In the genomic region with DNA sequence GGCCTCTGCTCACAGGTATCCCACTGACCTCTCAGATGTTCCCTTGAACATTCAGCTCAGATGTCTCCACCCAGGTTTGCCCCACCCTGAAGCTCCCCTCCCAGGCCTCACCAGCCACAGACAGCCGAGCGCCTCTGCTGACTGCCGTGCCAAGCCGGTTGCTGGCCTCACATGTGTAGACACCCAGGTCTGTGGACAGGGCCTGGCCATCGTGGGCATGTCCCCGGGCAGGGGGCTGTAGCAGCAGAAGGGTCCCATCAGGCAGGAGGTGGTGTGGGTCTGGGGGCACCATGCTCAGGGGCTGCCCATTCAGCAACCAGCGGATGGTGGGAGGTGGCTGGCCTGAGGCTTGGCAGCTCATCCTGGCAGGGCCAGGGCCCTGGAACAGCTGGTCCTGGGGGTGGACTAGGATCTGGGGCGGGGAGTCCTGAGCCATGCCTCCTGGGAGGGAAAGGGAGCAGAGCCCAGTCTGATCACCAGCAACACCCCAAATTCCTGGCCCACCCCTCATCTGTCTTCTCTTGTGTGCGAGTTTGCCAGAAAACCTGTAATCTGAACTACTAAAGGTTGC, we compare ENCODE assay signal across 2 cellular contexts.
TF ChIP-seq lines count a peak whose summit lies in the region.

No MANE protein-coding gene starts in this region.

TF ChIP-seq in HepG2, 621 proteins besides CTCF, POLR2A, EP300 and RAD21:
- no peak for TF ChIP-seq AKAP8 (CRISPR knock-in tag; IDR thresholded peaks at IDR 0.05)
- no peak for TF ChIP-seq ZNF232 (CRISPR knock-in tag; IDR thresholded peaks at IDR 0.05; ENCODE audit: borderline replicate concordance)
- no peak for TF ChIP-seq ZNF619 (CRISPR knock-in tag; IDR thresholded peaks at IDR 0.05)
- TF ChIP-seq, protein P1, sequence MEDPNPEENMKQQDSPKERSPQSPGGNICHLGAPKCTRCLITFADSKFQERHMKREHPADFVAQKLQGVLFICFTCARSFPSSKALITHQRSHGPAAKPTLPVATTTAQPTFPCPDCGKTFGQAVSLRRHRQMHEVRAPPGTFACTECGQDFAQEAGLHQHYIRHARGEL (CRISPR knock-in tag; IDR thresholded peaks at IDR 0.05), result no peak
- no peak for TF ChIP-seq DNMT3B (CRISPR knock-in tag; conservative IDR thresholded peaks at IDR 0.05)

TF ChIP-seq in WTC11, 78 proteins besides CTCF, POLR2A, EP300 and RAD21:
- TF ChIP-seq, protein P2, sequence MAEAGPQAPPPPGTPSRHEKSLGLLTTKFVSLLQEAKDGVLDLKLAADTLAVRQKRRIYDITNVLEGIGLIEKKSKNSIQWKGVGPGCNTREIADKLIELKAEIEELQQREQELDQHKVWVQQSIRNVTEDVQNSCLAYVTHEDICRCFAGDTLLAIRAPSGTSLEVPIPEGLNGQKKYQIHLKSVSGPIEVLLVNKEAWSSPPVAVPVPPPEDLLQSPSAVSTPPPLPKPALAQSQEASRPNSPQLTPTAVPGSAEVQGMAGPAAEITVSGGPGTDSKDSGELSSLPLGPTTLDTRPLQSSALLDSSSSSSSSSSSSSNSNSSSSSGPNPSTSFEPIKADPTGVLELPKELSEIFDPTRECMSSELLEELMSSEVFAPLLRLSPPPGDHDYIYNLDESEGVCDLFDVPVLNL (CRISPR knock-in tag; IDR thresholded peaks at IDR 0.05; ENCODE audit: borderline replicate concordance, low read depth), result no peak
- TF ChIP-seq, protein P3, sequence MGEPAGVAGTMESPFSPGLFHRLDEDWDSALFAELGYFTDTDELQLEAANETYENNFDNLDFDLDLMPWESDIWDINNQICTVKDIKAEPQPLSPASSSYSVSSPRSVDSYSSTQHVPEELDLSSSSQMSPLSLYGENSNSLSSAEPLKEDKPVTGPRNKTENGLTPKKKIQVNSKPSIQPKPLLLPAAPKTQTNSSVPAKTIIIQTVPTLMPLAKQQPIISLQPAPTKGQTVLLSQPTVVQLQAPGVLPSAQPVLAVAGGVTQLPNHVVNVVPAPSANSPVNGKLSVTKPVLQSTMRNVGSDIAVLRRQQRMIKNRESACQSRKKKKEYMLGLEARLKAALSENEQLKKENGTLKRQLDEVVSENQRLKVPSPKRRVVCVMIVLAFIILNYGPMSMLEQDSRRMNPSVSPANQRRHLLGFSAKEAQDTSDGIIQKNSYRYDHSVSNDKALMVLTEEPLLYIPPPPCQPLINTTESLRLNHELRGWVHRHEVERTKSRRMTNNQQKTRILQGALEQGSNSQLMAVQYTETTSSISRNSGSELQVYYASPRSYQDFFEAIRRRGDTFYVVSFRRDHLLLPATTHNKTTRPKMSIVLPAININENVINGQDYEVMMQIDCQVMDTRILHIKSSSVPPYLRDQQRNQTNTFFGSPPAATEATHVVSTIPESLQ (CRISPR knock-in tag; IDR thresholded peaks at IDR 0.05), result no peak
- TF ChIP-seq, protein P4, sequence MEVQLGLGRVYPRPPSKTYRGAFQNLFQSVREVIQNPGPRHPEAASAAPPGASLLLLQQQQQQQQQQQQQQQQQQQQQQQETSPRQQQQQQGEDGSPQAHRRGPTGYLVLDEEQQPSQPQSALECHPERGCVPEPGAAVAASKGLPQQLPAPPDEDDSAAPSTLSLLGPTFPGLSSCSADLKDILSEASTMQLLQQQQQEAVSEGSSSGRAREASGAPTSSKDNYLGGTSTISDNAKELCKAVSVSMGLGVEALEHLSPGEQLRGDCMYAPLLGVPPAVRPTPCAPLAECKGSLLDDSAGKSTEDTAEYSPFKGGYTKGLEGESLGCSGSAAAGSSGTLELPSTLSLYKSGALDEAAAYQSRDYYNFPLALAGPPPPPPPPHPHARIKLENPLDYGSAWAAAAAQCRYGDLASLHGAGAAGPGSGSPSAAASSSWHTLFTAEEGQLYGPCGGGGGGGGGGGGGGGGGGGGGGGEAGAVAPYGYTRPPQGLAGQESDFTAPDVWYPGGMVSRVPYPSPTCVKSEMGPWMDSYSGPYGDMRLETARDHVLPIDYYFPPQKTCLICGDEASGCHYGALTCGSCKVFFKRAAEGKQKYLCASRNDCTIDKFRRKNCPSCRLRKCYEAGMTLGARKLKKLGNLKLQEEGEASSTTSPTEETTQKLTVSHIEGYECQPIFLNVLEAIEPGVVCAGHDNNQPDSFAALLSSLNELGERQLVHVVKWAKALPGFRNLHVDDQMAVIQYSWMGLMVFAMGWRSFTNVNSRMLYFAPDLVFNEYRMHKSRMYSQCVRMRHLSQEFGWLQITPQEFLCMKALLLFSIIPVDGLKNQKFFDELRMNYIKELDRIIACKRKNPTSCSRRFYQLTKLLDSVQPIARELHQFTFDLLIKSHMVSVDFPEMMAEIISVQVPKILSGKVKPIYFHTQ (CRISPR knock-in tag; IDR thresholded peaks at IDR 0.05), result no peak
- TF ChIP-seq, protein P5, sequence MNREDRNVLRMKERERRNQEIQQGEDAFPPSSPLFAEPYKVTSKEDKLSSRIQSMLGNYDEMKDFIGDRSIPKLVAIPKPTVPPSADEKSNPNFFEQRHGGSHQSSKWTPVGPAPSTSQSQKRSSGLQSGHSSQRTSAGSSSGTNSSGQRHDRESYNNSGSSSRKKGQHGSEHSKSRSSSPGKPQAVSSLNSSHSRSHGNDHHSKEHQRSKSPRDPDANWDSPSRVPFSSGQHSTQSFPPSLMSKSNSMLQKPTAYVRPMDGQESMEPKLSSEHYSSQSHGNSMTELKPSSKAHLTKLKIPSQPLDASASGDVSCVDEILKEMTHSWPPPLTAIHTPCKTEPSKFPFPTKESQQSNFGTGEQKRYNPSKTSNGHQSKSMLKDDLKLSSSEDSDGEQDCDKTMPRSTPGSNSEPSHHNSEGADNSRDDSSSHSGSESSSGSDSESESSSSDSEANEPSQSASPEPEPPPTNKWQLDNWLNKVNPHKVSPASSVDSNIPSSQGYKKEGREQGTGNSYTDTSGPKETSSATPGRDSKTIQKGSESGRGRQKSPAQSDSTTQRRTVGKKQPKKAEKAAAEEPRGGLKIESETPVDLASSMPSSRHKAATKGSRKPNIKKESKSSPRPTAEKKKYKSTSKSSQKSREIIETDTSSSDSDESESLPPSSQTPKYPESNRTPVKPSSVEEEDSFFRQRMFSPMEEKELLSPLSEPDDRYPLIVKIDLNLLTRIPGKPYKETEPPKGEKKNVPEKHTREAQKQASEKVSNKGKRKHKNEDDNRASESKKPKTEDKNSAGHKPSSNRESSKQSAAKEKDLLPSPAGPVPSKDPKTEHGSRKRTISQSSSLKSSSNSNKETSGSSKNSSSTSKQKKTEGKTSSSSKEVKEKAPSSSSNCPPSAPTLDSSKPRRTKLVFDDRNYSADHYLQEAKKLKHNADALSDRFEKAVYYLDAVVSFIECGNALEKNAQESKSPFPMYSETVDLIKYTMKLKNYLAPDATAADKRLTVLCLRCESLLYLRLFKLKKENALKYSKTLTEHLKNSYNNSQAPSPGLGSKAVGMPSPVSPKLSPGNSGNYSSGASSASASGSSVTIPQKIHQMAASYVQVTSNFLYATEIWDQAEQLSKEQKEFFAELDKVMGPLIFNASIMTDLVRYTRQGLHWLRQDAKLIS (CRISPR knock-in tag; IDR thresholded peaks at IDR 0.05; ENCODE audit: borderline replicate concordance), result no peak
- TF ChIP-seq TCF7 (CRISPR knock-in tag; IDR thresholded peaks at IDR 0.05; ENCODE audit: low read depth), result no peak
- TF ChIP-seq, protein P6, sequence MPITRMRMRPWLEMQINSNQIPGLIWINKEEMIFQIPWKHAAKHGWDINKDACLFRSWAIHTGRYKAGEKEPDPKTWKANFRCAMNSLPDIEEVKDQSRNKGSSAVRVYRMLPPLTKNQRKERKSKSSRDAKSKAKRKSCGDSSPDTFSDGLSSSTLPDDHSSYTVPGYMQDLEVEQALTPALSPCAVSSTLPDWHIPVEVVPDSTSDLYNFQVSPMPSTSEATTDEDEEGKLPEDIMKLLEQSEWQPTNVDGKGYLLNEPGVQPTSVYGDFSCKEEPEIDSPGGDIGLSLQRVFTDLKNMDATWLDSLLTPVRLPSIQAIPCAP (CRISPR knock-in tag; IDR thresholded peaks at IDR 0.05), result no peak
